Comparison of ENCODE assay signal across 25 cellular contexts in the genomic region with DNA sequence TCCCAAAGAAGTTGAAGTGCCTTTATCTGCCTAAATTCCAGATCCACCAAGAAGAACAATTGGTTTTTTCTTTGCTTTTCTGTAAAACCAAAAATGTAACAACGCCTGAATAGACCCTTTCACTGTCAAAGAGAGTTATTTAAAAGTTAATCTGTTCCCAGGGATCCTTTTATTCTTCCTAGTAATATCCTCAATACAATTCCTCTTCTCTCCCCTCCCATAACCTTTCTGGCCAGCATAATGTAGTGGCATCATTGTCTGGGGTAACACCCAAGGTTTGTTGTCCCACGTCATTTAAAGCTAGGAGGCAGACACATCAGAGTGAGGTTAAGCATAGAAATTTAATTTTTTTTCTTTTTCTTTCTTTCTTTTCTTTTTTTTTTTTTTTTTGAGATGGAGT. TPM values are rescaled to one million over a fixed set of nuclear protein-coding genes. Genes with fewer than 3 reads are reported as not detected.
"Had no signal": no experiment of that assay in that cellular context is flagged by ENCODE, and none has a peak within 500 bp of the region (broad histone marks: within the 10 kb centered on the region; RNA-seq: fewer than 3 reads in every experiment).

No MANE protein-coding gene starts in this region.

- H3K36me3 ChIP-seq: brain microvascular endothelial cell, cardiac muscle cell had no signal

- H3K27me3 ChIP-seq: brain microvascular endothelial cell, cardiac muscle cell had no signal

- ATAC-seq: activated CD4-positive, alpha-beta T cell treated with anti-CD3 and anti-CD28 coated beads for 36 hours; activated CD8-positive, alpha-beta T cell treated with anti-CD3 and anti-CD28 coated beads for 36 hours; activated T-cell treated with anti-CD3 and anti-CD28 coated beads, Interleukin-2, amount 50 U/mL, for 72 hours; T-cell had no signal

- H3K27ac ChIP-seq: brain microvascular endothelial cell, cardiac muscle cell, SK-N-MC, VCaP had no signal

- DNase-seq: activated CD4-positive, alpha-beta T cell treated with anti-CD3 and anti-CD28 coated beads for 36 hours; activated CD4-positive, alpha-beta T cell treated with anti-CD3 and anti-CD28 coated beads, Interleukin-2, amount 50 U/mL, for 1 hour; activated CD4-positive, CD25-positive, alpha-beta regulatory T cell; activated CD8-positive, alpha-beta memory T cell treated with anti-CD3 and anti-CD28 coated beads, Interleukin-2, amount 50 U/mL, for 4 hours; activated CD8-positive, alpha-beta T cell treated with anti-CD3 and anti-CD28 coated beads for 36 hours; activated gamma-delta T cell treated with Interleukin-2 at 50 U/mL for 16 hours; activated naive CD4-positive, alpha-beta T cell treated with anti-CD3 and anti-CD28 coated beads, Interleukin-2, amount 10 ng/mL, durations not matched to agents 7 days and 5 days; activated naive CD8-positive, alpha-beta T cell treated with anti-CD3 and anti-CD28 coated beads for 36 hours; activated T-cell treated with anti-CD3 and anti-CD28 coated beads, Interleukin-2, amount 50 U/mL, for 72 hours; brain microvascular endothelial cell; Karpas-422; NCI-H1048; NCI-H1417; NCI-H1694; NCI-H2029 treated with DMSO at 0.1 percent for 48 hours; NCI-H510A treated with DMSO at 0.1 percent for 48 hours; NCI-H69; NK-92 treated with Interleukin-12 subunit alpha and Interleukin-12 subunit beta, amount 100 ng/mL, for 24 hours; SHP77 treated with DMSO at 0.1 percent for 48 hours; T-cell had no signal

- H3K4me3 ChIP-seq: cardiac muscle cell, SK-N-MC had no signal

RNA-seq across cellular contexts. Expression of gene MS4A2, which starts 39.9 kb away (rescaled TPM):
- total RNA-seq: activated CD4-positive, alpha-beta T cell treated with anti-CD3 and anti-CD28 coated beads for 36 hours; activated CD8-positive, alpha-beta T cell treated with anti-CD3 and anti-CD28 coated beads for 36 hours; activated naive CD8-positive, alpha-beta T cell treated with anti-CD3 and anti-CD28 coated beads for 36 hours; activated T-cell treated with anti-CD3 and anti-CD28 coated beads, Interleukin-2, amount 50 U/mL, for 72 hours; activated T-helper 2 cell treated with anti-CD3 and anti-CD28 coated beads, Interferon-gamma antibody, Interleukin-2, Interleukin-4, amounts not matched to agents 10 μg/mL and 5 μg/mL and 100 μg/mL, durations not matched to agents 14 hours and 24 hours and 36 hours; cardiac muscle cell; T-helper 2 cell treated with Interferon-gamma antibody and Interleukin-4, amounts not matched to agents 100 ng/mL and 5 ng/mL, for 36 hours had no signal
- polyA plus RNA-seq: cardiac muscle cell had no signal

RNA-seq across cellular contexts. Expression of gene MS4A6A, which starts 54.5 kb away (rescaled TPM):
- total RNA-seq: activated CD4-positive, alpha-beta T cell treated with anti-CD3 and anti-CD28 coated beads for 36 hours; activated CD8-positive, alpha-beta T cell treated with anti-CD3 and anti-CD28 coated beads for 36 hours; activated naive CD8-positive, alpha-beta T cell treated with anti-CD3 and anti-CD28 coated beads for 36 hours; activated T-cell treated with anti-CD3 and anti-CD28 coated beads, Interleukin-2, amount 50 U/mL, for 72 hours; activated T-helper 2 cell treated with anti-CD3 and anti-CD28 coated beads, Interferon-gamma antibody, Interleukin-2, Interleukin-4, amounts not matched to agents 10 μg/mL and 5 μg/mL and 100 μg/mL, durations not matched to agents 14 hours and 24 hours and 36 hours; T-helper 2 cell treated with Interferon-gamma antibody and Interleukin-4, amounts not matched to agents 100 ng/mL and 5 ng/mL, for 36 hours had no signal
- polyA plus RNA-seq: cardiac muscle cell had no signal
